Comparison of ENCODE assay signal across 2 cellular contexts in the genomic region with DNA sequence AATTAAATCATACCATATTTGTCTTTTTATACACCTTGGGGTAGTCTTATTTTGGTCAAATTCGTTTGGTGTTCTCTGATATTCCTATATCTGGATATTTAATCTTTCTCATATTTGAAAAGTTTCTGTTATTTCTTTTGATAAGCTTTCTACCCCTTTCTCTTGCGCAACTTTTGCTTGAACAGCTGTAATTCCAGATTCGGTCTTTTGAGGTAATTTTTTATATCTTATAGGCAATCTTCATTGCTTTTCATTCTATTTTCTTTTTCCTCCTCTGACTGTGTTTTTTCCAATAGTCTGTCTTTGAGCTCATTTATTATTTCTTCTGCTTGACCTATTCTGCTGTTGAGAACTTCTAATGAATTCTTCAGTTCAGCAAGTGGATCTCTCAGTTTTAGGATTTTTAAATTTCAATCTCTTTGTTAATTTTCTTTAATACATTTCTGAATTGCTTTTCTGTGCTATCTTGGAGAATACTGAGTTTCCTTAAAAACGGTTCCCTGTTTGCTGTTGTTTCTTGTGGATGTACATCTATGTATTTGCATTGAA.
TF ChIP-seq lines count a peak whose summit lies in the region.

No MANE protein-coding gene starts in this region.

TF ChIP-seq in A549, 52 proteins besides CTCF, POLR2A, EP300 and RAD21 (continued from another document):
- TF ChIP-seq ZFP36 (IDR thresholded peaks at IDR 0.05; ENCODE audit: borderline replicate concordance, partially characterized antibody) = no peak
- no peak for TF ChIP-seq KDM1A (IDR thresholded peaks at IDR 0.05; ENCODE audit: low read depth)

TF ChIP-seq in K562, 482 proteins besides CTCF, POLR2A, EP300 and RAD21:
- TF ChIP-seq, protein P1, sequence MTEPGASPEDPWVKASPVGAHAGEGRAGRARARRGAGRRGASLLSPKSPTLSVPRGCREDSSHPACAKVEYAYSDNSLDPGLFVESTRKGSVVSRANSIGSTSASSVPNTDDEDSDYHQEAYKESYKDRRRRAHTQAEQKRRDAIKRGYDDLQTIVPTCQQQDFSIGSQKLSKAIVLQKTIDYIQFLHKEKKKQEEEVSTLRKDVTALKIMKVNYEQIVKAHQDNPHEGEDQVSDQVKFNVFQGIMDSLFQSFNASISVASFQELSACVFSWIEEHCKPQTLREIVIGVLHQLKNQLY (CRISPR knock-in tag; conservative IDR thresholded peaks at IDR 0.05) = no peak
- TF ChIP-seq FOXK1 (CRISPR knock-in tag; IDR thresholded peaks at IDR 0.05; ENCODE audit: borderline replicate concordance) (no peak), ZNF586 (CRISPR knock-in tag; conservative IDR thresholded peaks at IDR 0.05) (no peak), TRIM24 (IDR thresholded peaks at IDR 0.05) (peak; percentile 67 to 74; a peak in 3 of 4 replicates), POLR3G (IDR thresholded peaks at IDR 0.05; ENCODE audit: extremely low read depth, insufficient read length, insufficient replicate concordance) (no peak), CEBPG (CRISPR knock-in tag; IDR thresholded peaks at IDR 0.05) (no peak), CEBPG (tag; conservative IDR thresholded peaks at IDR 0.05 in 1 of 2, IDR thresholded peaks at IDR 0.05 in 1 of 2) (peak; percentile 74 to 97), CBX3 (IDR thresholded peaks at IDR 0.05; ENCODE audit: borderline replicate concordance in 1 of 2, low read length in 2 of 2) (peak in 1 of 2 experiments; percentile 70; a peak in 1 of 3 replicates), RAD51 (IDR thresholded peaks at IDR 0.05; ENCODE audit: borderline replicate concordance, low read depth) (no peak), SMAD4 (CRISPR knock-in tag; conservative IDR thresholded peaks at IDR 0.05) (no peak), CEBPB (tag; IDR thresholded peaks at IDR 0.05) (peak; percentile 95), RFX5 (IDR thresholded peaks at IDR 0.05; ENCODE audit: low read depth, low read length) (no peak)
- TF ChIP-seq, protein P2, sequence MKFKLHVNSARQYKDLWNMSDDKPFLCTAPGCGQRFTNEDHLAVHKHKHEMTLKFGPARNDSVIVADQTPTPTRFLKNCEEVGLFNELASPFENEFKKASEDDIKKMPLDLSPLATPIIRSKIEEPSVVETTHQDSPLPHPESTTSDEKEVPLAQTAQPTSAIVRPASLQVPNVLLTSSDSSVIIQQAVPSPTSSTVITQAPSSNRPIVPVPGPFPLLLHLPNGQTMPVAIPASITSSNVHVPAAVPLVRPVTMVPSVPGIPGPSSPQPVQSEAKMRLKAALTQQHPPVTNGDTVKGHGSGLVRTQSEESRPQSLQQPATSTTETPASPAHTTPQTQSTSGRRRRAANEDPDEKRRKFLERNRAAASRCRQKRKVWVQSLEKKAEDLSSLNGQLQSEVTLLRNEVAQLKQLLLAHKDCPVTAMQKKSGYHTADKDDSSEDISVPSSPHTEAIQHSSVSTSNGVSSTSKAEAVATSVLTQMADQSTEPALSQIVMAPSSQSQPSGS (CRISPR knock-in tag; IDR thresholded peaks at IDR 0.05) = no peak
- TF ChIP-seq, protein P3, sequence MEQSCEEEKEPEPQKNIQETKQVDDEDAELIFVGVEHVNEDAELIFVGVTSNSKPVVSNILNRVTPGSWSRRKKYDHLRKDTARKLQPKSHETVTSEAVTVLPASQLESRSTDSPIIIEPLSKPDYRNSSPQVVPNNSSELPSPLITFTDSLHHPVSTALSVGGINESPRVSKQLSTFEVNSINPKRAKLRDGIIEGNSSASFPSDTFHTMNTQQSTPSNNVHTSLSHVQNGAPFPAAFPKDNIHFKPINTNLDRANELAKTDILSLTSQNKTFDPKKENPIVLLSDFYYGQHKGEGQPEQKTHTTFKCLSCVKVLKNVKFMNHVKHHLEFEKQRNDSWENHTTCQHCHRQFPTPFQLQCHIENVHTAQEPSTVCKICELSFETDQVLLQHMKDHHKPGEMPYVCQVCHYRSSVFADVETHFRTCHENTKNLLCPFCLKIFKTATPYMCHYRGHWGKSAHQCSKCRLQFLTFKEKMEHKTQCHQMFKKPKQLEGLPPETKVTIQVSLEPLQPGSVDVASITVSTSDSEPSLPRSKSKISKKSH (CRISPR knock-in tag; IDR thresholded peaks at IDR 0.05) = 0 out of 2 replicates have a peak, but pooled peaks have one; percentile 14
- TF ChIP-seq, protein P4, sequence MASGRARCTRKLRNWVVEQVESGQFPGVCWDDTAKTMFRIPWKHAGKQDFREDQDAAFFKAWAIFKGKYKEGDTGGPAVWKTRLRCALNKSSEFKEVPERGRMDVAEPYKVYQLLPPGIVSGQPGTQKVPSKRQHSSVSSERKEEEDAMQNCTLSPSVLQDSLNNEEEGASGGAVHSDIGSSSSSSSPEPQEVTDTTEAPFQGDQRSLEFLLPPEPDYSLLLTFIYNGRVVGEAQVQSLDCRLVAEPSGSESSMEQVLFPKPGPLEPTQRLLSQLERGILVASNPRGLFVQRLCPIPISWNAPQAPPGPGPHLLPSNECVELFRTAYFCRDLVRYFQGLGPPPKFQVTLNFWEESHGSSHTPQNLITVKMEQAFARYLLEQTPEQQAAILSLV (tag; IDR thresholded peaks at IDR 0.05) = peak; percentile 68
